In genomic region chr17:75518201-75518600, GRCh38 we compare ENCODE assay signal across 1 cellular context.
TF ChIP-seq lines count a peak whose summit lies in the region.

No MANE protein-coding gene starts in this region.

TF ChIP-seq in GM12878, 131 proteins besides CTCF, POLR2A, EP300 and RAD21:
- TF ChIP-seq MEF2B (IDR thresholded peaks at IDR 0.05; ENCODE audit: partially characterized antibody, poor library complexity, severe bottlenecking) (peak; percentile 25), RUNX3 (IDR thresholded peaks at IDR 0.05; ENCODE audit: low read length) (peak; percentile 84), LARP7 (IDR thresholded peaks at IDR 0.05) (no peak), CEBPB (IDR thresholded peaks at IDR 0.05; ENCODE audit: borderline replicate concordance in 1 of 2, low read depth in 2 of 2, low read length in 2 of 2) (no peak), SPI1 (IDR thresholded peaks at IDR 0.05; ENCODE audit: borderline replicate concordance, insufficient read depth, low read depth, low read length) (peak; percentile 82)
- TF ChIP-seq, protein P1, sequence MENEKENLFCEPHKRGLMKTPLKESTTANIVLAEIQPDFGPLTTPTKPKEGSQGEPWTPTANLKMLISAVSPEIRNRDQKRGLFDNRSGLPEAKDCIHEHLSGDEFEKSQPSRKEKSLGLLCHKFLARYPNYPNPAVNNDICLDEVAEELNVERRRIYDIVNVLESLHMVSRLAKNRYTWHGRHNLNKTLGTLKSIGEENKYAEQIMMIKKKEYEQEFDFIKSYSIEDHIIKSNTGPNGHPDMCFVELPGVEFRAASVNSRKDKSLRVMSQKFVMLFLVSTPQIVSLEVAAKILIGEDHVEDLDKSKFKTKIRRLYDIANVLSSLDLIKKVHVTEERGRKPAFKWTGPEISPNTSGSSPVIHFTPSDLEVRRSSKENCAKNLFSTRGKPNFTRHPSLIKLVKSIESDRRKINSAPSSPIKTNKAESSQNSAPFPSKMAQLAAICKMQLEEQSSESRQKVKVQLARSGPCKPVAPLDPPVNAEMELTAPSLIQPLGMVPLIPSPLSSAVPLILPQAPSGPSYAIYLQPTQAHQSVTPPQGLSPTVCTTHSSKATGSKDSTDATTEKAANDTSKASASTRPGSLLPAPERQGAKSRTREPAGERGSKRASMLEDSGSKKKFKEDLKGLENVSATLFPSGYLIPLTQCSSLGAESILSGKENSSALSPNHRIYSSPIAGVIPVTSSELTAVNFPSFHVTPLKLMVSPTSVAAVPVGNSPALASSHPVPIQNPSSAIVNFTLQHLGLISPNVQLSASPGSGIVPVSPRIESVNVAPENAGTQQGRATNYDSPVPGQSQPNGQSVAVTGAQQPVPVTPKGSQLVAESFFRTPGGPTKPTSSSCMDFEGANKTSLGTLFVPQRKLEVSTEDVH (IDR thresholded peaks at IDR 0.05; ENCODE audit: low read depth, partially characterized antibody), result no peak
TF ChIP-seq in GM12878: peak in this region for 3.
